Comparison of ENCODE assay signal across 23 cellular contexts in the genomic region with DNA sequence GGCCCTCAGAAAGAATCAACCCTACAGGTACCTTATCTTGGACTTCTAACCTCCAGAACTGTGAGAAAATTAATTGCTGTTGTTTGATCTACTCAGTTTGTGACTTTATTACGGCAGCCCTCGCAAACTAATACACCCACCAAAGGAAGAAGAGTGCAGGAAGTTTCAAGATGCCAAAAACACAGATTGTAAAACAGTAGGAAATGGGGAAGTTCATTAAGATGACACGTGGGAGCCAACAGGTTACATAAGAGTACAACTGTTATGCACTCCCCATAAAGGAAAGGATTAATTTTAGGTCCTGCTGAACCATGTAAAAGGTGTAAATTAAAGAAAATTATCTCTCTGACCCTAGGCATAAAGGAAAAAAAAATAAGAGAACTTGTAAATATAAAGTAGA.
"Had no signal": no experiment of that assay in that cellular context is flagged by ENCODE, and none has a peak within 500 bp of the region (broad histone marks: within the 10 kb centered on the region; RNA-seq: fewer than 3 reads in every experiment).

No MANE protein-coding gene starts in this region.

- DNase-seq: activated CD4-positive, alpha-beta memory T cell treated with anti-CD3 and anti-CD28 coated beads, Interleukin-2, amount 10 ng/mL, durations not matched to agents 7 days and 5 days; activated CD4-positive, alpha-beta T cell treated with anti-CD3 and anti-CD28 coated beads for 48 hours; activated CD4-positive, CD25-positive, alpha-beta regulatory T cell; activated effector memory CD4-positive, alpha-beta T cell treated with anti-CD3 and anti-CD28 coated beads, Interleukin-2, amount 50 U/mL, for 16 hours; activated T-cell treated with anti-CD3 and anti-CD28 coated beads for 4 hours; anterior cingulate cortex; effector memory CD4-positive, alpha-beta T cell; glutamatergic neuron; immature natural killer cell; lower lobe of right lung; mesendoderm; naive B cell; occipital lobe; small intestine; stimulated activated CD4-positive, alpha-beta T cell treated with anti-CD3 and anti-CD28 coated beads, Interleukin-2, amount 100 ng/mL, for 24 hours; stimulated activated naive CD8-positive, alpha-beta T cell treated with anti-CD3 and anti-CD28 coated beads, Interleukin-15, amount 100 ng/mL, for 72 hours; T1000; tibial artery had no signal

- H3K4me1 ChIP-seq: lower lobe of right lung, tibial artery had no signal

- H3K36me3 ChIP-seq: lower lobe of right lung, tibial artery had no signal

- ATAC-seq: esophagus mucosa; left lobe of liver; lower lobe of right lung; sciatic nerve; stimulated activated effector memory CD8-positive, alpha-beta T cell treated with anti-CD3 and anti-CD28 coated beads, Interleukin-12 subunit alpha, Interleukin-12 subunit beta, amount 100 ng/mL, for 72 hours; stimulated activated naive CD8-positive, alpha-beta T cell treated with anti-CD3 and anti-CD28 coated beads, Interleukin-15, amount 100 ng/mL, for 72 hours had no signal

- H3K4me2 ChIP-seq: hepatocyte had no signal

- H3K27ac ChIP-seq: hepatocyte, lower lobe of right lung, tibial artery had no signal

- H3K79me2 ChIP-seq: hepatocyte had no signal

- H3K4me3 ChIP-seq: hepatocyte, lower lobe of right lung, tibial artery had no signal

- H2AFZ ChIP-seq: hepatocyte had no signal

- H3K27me3 ChIP-seq: hepatocyte, tibial artery had no signal
